9 cellular contexts compared by ENCODE assay signal in genomic region chr7:39567294-39567693, GRCh38. TPM values are rescaled to one million over a fixed set of nuclear protein-coding genes. Genes with fewer than 3 reads are reported as not detected.
DNase-seq lines count a peak whose midpoint lies in the region; ATAC-seq, FAIRE-seq and TF ChIP-seq lines count a peak whose summit lies in the region.
"Had no signal": no experiment of that assay in that cellular context is flagged by ENCODE, and none has a peak within 500 bp of the region (broad histone marks: within the 10 kb centered on the region; RNA-seq: fewer than 3 reads in every experiment).

No MANE protein-coding gene starts in this region.

- peak overlapping the region; percentile 79 to 90 for H3K4me3 ChIP-seq in right atrium auricular region
- H3K4me3 ChIP-seq in ascending aorta: peak overlapping the region; percentile 74 to 87
- H3K4me3 ChIP-seq in lower lobe of right lung: peak overlapping the region; percentile 80
- peak overlapping the region; percentile 87 to 92 for H3K4me3 ChIP-seq in vagina

- no peak for DNase-seq in right atrium auricular region (ENCODE audit: low spot score)
- no peak for DNase-seq in Right ventricle myocardium inferior (ENCODE audit: missing footprints)
- no peak for DNase-seq in ascending aorta (ENCODE audit: low spot score in 2 of 2)
- DNase-seq in lower lobe of right lung: no peak
- DNase-seq in vagina (ENCODE audit: extremely low spot score in 2 of 2): no peak
- DNase-seq in SKM-1 treated with dmso at 0.1 percent for 144 hours (lab: John Stamatoyannopoulos, UW; ENCODE audit: unreplicated experiment): no peak
- no peak for DNase-seq in urothelium cell line (ENCODE audit: low spot score)
- DNase-seq in activated effector memory CD4-positive, alpha-beta T cell treated with anti-CD3 and anti-CD28 coated beads, Interleukin-2, amount 50 U/mL, for 16 hours: no peak
- DNase-seq: small intestine had no signal

- intact Hi-C loops in Right ventricle myocardium inferior (cut with DNase I) (no loop called here), ascending aorta (cut with DNase I) (loop anchor here (5.0 kb wide), 1 partner anchor 165 kb away; no protein-coding TSS in a partner anchor), lower lobe of right lung (cut with DNase I) (no loop called here), vagina (cut with DNase I) (no loop called here)

- no peak for TF ChIP-seq POLR2A in vagina (IDR thresholded peaks at IDR 0.05)

- ATAC-seq in Right ventricle myocardium inferior: no peak
- no peak for ATAC-seq in lower lobe of right lung

- TF ChIP-seq CTCF in right atrium auricular region (IDR thresholded peaks at IDR 0.05) (no peak), ascending aorta (IDR thresholded peaks at IDR 0.05) (no peak), lower lobe of right lung (IDR thresholded peaks at IDR 0.05) (no peak), vagina (IDR thresholded peaks at IDR 0.05) (no peak)

- H3K27ac ChIP-seq in right atrium auricular region: no peak overlapping the region
- H3K27ac ChIP-seq in ascending aorta: no peak overlapping the region
- H3K27ac ChIP-seq in lower lobe of right lung: no peak overlapping the region
- no peak overlapping the region for H3K27ac ChIP-seq in vagina

- H3K4me1 ChIP-seq in right atrium auricular region (peaks cover 0 to 13% of the 10 kb centered on the region in 2 donors), ascending aorta (peaks cover 0 to 4% of the 10 kb centered on the region in 2 donors), lower lobe of right lung (peaks cover 11% of the 10 kb centered on the region), vagina (peaks cover 15% of the 10 kb centered on the region)

- no peak for FAIRE-seq in urothelium cell line (lab: Jason Lieb, UNC)
- FAIRE-seq: small intestine had no signal

- H3K36me3 ChIP-seq in right atrium auricular region (peaks cover 13% of the 10 kb centered on the region), ascending aorta (peaks cover 2 to 17% of the 10 kb centered on the region in 2 donors), lower lobe of right lung (peaks cover 26% of the 10 kb centered on the region), vagina (peaks cover 0 to 2% of the 10 kb centered on the region in 2 donors)

- H3K9me3 ChIP-seq in right atrium auricular region (no peaks in the 10 kb centered on the region), ascending aorta (no peaks in the 10 kb centered on the region), lower lobe of right lung (no peaks in the 10 kb centered on the region), vagina (no peaks in the 10 kb centered on the region)

- H3K27me3 ChIP-seq in right atrium auricular region (no peaks in the 10 kb centered on the region), ascending aorta (no peaks in the 10 kb centered on the region), lower lobe of right lung (ENCODE audit: low read depth) (no peaks in the 10 kb centered on the region), vagina (no peaks in the 10 kb centered on the region)

RNA-seq across cellular contexts. Expression of gene YAE1, which starts 1.1 kb away (rescaled TPM):
- 10 to 100 TPM; 16.3 to 18.6 TPM for total RNA-seq in right atrium auricular region
- total RNA-seq in Right ventricle myocardium inferior: 19.0 TPM
- total RNA-seq in ascending aorta: 3.3 TPM
- 18.1 TPM for total RNA-seq in lower lobe of right lung
- 5.6 TPM for total RNA-seq in vagina

RNA-seq across cellular contexts. Expression of gene RALA, which starts 56.1 kb away (rescaled TPM):
- total RNA-seq in right atrium auricular region (10 to 100 TPM; 13.2 to 14.0 TPM), Right ventricle myocardium inferior (35.7 TPM), ascending aorta (6.0 TPM), lower lobe of right lung (48.0 TPM), vagina (20.1 TPM)
